1 cellular context compared by ENCODE assay signal in the genomic region with DNA sequence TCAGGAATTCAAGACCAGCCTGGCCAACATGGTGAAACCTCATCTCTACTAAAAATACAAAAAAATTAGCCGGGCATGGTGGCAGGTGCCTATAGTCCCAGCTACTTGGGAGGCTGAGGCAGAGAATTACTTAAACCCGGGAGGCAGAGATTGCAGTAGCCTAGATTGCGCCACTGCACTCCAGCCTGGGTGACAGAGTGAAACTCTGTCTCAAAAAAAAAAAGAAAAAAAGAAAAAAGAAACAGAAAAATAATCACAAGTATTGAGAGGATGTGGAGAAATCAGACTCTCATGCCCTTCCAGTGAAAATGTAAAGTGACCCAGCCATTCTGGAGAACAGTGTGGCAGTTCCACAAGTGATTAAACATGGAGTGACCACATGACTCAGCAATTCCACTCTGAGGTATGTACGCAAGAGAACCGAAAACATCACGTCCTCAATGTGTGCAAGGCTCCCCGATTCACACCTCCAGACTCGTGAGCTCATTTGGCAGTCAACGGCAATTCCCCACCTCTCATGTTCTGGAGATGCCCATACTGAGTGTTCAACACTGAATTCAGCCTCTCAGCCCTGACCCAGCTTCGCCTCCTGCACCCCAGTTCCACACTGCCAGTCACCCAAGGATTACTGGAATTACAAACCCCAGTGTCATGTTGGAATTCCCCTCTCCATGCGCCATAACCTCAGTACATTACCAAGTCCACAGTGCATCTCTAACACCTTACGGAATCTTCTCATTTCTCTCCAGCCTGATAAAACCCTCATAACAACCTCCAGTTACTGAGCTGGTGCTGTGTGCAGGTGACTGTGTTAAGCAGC.
TF ChIP-seq lines count a peak whose summit lies in the region.

No MANE protein-coding gene starts in this region.

TF ChIP-seq in GM12878, 131 proteins besides CTCF, POLR2A, EP300 and RAD21 (continued from another document and continues in another):
- TF ChIP-seq YY1 (IDR thresholded peaks at IDR 0.05; ENCODE audit: low read depth, low read length): peak; percentile 32; the same call in 1 of the 2 replicates
- TF ChIP-seq CEBPB (IDR thresholded peaks at IDR 0.05; ENCODE audit: borderline replicate concordance in 1 of 2, low read depth in 2 of 2, low read length in 2 of 2): no peak
- TF ChIP-seq RCOR1 (conservative IDR thresholded peaks at IDR 0.05; ENCODE audit: low read depth, low read length): no peak
- TF ChIP-seq GABPA (IDR thresholded peaks at IDR 0.05; ENCODE audit: low read depth): no peak
- TF ChIP-seq SMARCA5 (IDR thresholded peaks at IDR 0.05): no peak
- TF ChIP-seq MYC (IDR thresholded peaks at IDR 0.05; ENCODE audit: insufficient read depth, insufficient read length, insufficient replicate concordance, low read length, severe bottlenecking): no peak
- TF ChIP-seq BHLHE40 (IDR thresholded peaks at IDR 0.05; ENCODE audit: borderline replicate concordance in 1 of 2, low read depth in 2 of 2, low read length in 1 of 2): peak; percentile 71 to 88
- TF ChIP-seq, protein P1, sequence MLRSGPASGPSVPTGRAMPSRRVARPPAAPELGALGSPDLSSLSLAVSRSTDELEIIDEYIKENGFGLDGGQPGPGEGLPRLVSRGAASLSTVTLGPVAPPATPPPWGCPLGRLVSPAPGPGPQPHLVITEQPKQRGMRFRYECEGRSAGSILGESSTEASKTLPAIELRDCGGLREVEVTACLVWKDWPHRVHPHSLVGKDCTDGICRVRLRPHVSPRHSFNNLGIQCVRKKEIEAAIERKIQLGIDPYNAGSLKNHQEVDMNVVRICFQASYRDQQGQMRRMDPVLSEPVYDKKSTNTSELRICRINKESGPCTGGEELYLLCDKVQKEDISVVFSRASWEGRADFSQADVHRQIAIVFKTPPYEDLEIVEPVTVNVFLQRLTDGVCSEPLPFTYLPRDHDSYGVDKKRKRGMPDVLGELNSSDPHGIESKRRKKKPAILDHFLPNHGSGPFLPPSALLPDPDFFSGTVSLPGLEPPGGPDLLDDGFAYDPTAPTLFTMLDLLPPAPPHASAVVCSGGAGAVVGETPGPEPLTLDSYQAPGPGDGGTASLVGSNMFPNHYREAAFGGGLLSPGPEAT (IDR thresholded peaks at IDR 0.05; ENCODE audit: low read depth): peak; percentile 53; the same call in 1 of the 2 replicates
- no peak for TF ChIP-seq BRCA1 (IDR thresholded peaks at IDR 0.05; ENCODE audit: low read depth, low read length)
- TF ChIP-seq DPF2 (IDR thresholded peaks at IDR 0.05): peak; percentile 50; the same call in 1 of the 2 replicates
- TF ChIP-seq IKZF2 (IDR thresholded peaks at IDR 0.05): peak; percentile 79 to 82
- TF ChIP-seq, protein P2, sequence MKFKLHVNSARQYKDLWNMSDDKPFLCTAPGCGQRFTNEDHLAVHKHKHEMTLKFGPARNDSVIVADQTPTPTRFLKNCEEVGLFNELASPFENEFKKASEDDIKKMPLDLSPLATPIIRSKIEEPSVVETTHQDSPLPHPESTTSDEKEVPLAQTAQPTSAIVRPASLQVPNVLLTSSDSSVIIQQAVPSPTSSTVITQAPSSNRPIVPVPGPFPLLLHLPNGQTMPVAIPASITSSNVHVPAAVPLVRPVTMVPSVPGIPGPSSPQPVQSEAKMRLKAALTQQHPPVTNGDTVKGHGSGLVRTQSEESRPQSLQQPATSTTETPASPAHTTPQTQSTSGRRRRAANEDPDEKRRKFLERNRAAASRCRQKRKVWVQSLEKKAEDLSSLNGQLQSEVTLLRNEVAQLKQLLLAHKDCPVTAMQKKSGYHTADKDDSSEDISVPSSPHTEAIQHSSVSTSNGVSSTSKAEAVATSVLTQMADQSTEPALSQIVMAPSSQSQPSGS (IDR thresholded peaks at IDR 0.05; ENCODE audit: low read length): peak; percentile 66
- no peak for TF ChIP-seq SREBF1 (IDR thresholded peaks at IDR 0.05; ENCODE audit: low read length)
- 0 out of 2 replicates have a peak, but pooled peaks have one; percentile 9 for TF ChIP-seq TCF3 (IDR thresholded peaks at IDR 0.05; ENCODE audit: borderline replicate concordance, insufficient read depth, low read depth, low read length)
- TF ChIP-seq MTA2 (IDR thresholded peaks at IDR 0.05; ENCODE audit: low read depth): peak; percentile 80; the same call in 1 of the 2 replicates
- no peak for TF ChIP-seq CBX5 (IDR thresholded peaks at IDR 0.05; ENCODE audit: low read depth)
- TF ChIP-seq WRNIP1 (IDR thresholded peaks at IDR 0.05; ENCODE audit: borderline replicate concordance, low read depth, low read length): no peak
- peak; percentile 46; the same call in 1 of the 2 replicates for TF ChIP-seq RAD51 (IDR thresholded peaks at IDR 0.05)
- no peak for TF ChIP-seq SRF (IDR thresholded peaks at IDR 0.05; ENCODE audit: low read depth in 2 of 2, low read length in 2 of 2)
- no peak for TF ChIP-seq KAT2A (conservative IDR thresholded peaks at IDR 0.05; ENCODE audit: control insufficient read depth, low read depth, low read length)
- peak; percentile 83 for TF ChIP-seq ATF7 (IDR thresholded peaks at IDR 0.05; ENCODE audit: low read depth)
- peak in 1 of 2 experiments; percentile 41; a peak in 1 of 3 replicates for TF ChIP-seq EGR1 (IDR thresholded peaks at IDR 0.05; ENCODE audit: borderline replicate concordance in 1 of 2, low read depth in 2 of 2, low read length in 2 of 2)
- peak; percentile 97 for TF ChIP-seq BACH1 (IDR thresholded peaks at IDR 0.05; ENCODE audit: borderline replicate concordance)
- no peak for TF ChIP-seq ZNF217 (IDR thresholded peaks at IDR 0.05)
- TF ChIP-seq KLF5 (IDR thresholded peaks at IDR 0.05; ENCODE audit: partially characterized antibody): no peak
- peak; percentile 88 for TF ChIP-seq CREM (IDR thresholded peaks at IDR 0.05; ENCODE audit: low read depth)
- TF ChIP-seq HCFC1 (IDR thresholded peaks at IDR 0.05; ENCODE audit: low read length): no peak
- peak; percentile 92 for TF ChIP-seq IKZF1 (conservative IDR thresholded peaks at IDR 0.05)
- no peak for TF ChIP-seq SP1 (IDR thresholded peaks at IDR 0.05; ENCODE audit: low read depth, low read length)
- TF ChIP-seq RB1 (IDR thresholded peaks at IDR 0.05; ENCODE audit: borderline replicate concordance): no peak
- no peak for TF ChIP-seq RELA (IDR thresholded peaks at IDR 0.05; ENCODE audit: borderline replicate concordance, partially characterized antibody)
- peak; percentile 78 for TF ChIP-seq RUNX3 (IDR thresholded peaks at IDR 0.05; ENCODE audit: low read length)
- TF ChIP-seq, protein P3, sequence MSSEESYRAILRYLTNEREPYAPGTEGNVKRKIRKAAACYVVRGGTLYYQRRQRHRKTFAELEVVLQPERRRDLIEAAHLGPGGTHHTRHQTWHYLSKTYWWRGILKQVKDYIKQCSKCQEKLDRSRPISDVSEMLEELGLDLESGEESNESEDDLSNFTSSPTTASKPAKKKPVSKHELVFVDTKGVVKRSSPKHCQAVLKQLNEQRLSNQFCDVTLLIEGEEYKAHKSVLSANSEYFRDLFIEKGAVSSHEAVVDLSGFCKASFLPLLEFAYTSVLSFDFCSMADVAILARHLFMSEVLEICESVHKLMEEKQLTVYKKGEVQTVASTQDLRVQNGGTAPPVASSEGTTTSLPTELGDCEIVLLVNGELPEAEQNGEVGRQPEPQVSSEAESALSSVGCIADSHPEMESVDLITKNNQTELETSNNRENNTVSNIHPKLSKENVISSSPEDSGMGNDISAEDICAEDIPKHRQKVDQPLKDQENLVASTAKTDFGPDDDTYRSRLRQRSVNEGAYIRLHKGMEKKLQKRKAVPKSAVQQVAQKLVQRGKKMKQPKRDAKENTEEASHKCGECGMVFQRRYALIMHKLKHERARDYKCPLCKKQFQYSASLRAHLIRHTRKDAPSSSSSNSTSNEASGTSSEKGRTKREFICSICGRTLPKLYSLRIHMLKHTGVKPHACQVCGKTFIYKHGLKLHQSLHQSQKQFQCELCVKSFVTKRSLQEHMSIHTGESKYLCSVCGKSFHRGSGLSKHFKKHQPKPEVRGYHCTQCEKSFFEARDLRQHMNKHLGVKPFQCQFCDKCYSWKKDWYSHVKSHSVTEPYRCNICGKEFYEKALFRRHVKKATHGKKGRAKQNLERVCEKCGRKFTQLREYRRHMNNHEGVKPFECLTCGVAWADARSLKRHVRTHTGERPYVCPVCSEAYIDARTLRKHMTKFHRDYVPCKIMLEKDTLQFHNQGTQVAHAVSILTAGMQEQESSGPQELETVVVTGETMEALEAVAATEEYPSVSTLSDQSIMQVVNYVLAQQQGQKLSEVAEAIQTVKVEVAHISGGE (CRISPR knock-in tag; IDR thresholded peaks at IDR 0.05): no peak
- no peak for TF ChIP-seq ASH2L (IDR thresholded peaks at IDR 0.05; ENCODE audit: borderline replicate concordance, low read depth)
- TF ChIP-seq, protein P4, sequence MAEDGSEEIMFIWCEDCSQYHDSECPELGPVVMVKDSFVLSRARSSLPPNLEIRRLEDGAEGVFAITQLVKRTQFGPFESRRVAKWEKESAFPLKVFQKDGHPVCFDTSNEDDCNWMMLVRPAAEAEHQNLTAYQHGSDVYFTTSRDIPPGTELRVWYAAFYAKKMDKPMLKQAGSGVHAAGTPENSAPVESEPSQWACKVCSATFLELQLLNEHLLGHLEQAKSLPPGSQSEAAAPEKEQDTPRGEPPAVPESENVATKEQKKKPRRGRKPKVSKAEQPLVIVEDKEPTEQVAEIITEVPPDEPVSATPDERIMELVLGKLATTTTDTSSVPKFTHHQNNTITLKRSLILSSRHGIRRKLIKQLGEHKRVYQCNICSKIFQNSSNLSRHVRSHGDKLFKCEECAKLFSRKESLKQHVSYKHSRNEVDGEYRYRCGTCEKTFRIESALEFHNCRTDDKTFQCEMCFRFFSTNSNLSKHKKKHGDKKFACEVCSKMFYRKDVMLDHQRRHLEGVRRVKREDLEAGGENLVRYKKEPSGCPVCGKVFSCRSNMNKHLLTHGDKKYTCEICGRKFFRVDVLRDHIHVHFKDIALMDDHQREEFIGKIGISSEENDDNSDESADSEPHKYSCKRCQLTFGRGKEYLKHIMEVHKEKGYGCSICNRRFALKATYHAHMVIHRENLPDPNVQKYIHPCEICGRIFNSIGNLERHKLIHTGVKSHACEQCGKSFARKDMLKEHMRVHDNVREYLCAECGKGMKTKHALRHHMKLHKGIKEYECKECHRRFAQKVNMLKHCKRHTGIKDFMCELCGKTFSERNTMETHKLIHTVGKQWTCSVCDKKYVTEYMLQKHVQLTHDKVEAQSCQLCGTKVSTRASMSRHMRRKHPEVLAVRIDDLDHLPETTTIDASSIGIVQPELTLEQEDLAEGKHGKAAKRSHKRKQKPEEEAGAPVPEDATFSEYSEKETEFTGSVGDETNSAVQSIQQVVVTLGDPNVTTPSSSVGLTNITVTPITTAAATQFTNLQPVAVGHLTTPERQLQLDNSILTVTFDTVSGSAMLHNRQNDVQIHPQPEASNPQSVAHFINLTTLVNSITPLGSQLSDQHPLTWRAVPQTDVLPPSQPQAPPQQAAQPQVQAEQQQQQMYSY (CRISPR knock-in tag; IDR thresholded peaks at IDR 0.05): no peak
- peak; percentile 23 for TF ChIP-seq MEF2B (IDR thresholded peaks at IDR 0.05; ENCODE audit: partially characterized antibody, poor library complexity, severe bottlenecking)
- no peak; the same call in 1 of the 2 replicates for TF ChIP-seq PAX5 (IDR thresholded peaks at IDR 0.05; ENCODE audit: borderline replicate concordance, low read depth, low read length)
- TF ChIP-seq, protein P5, sequence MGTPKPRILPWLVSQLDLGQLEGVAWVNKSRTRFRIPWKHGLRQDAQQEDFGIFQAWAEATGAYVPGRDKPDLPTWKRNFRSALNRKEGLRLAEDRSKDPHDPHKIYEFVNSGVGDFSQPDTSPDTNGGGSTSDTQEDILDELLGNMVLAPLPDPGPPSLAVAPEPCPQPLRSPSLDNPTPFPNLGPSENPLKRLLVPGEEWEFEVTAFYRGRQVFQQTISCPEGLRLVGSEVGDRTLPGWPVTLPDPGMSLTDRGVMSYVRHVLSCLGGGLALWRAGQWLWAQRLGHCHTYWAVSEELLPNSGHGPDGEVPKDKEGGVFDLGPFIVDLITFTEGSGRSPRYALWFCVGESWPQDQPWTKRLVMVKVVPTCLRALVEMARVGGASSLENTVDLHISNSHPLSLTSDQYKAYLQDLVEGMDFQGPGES (IDR thresholded peaks at IDR 0.05): no peak
- 0 out of 2 replicates have a peak, but pooled peaks have one; percentile 24 for TF ChIP-seq NBN (IDR thresholded peaks at IDR 0.05)
- TF ChIP-seq TBL1XR1 (IDR thresholded peaks at IDR 0.05; ENCODE audit: low read depth, low read length): no peak
- peak; percentile 2 for TF ChIP-seq SIX5 (IDR thresholded peaks at IDR 0.05; ENCODE audit: low read depth, low read length, severe bottlenecking)
- TF ChIP-seq TAF1 (IDR thresholded peaks at IDR 0.05; ENCODE audit: borderline replicate concordance, low read depth, low read length): no peak
- TF ChIP-seq GATAD2B (conservative IDR thresholded peaks at IDR 0.05; ENCODE audit: low read depth): 0 out of 2 replicates have a peak, but pooled peaks have one; percentile 28
- no peak for TF ChIP-seq JUND (IDR thresholded peaks at IDR 0.05; ENCODE audit: low read depth, low read length)
- peak; percentile 86 for TF ChIP-seq CREB1 (IDR thresholded peaks at IDR 0.05; ENCODE audit: low read depth)
- peak; percentile 81 for TF ChIP-seq EED (IDR thresholded peaks at IDR 0.05; ENCODE audit: low read depth)
- TF ChIP-seq NFIC (IDR thresholded peaks at IDR 0.05; ENCODE audit: low read depth, low read length): peak; percentile 46; the same call in 1 of the 2 replicates
- peak; percentile 65; the same call in 1 of the 2 replicates for TF ChIP-seq BCL11A (IDR thresholded peaks at IDR 0.05; ENCODE audit: low read depth, low read length)
- TF ChIP-seq, protein P6, sequence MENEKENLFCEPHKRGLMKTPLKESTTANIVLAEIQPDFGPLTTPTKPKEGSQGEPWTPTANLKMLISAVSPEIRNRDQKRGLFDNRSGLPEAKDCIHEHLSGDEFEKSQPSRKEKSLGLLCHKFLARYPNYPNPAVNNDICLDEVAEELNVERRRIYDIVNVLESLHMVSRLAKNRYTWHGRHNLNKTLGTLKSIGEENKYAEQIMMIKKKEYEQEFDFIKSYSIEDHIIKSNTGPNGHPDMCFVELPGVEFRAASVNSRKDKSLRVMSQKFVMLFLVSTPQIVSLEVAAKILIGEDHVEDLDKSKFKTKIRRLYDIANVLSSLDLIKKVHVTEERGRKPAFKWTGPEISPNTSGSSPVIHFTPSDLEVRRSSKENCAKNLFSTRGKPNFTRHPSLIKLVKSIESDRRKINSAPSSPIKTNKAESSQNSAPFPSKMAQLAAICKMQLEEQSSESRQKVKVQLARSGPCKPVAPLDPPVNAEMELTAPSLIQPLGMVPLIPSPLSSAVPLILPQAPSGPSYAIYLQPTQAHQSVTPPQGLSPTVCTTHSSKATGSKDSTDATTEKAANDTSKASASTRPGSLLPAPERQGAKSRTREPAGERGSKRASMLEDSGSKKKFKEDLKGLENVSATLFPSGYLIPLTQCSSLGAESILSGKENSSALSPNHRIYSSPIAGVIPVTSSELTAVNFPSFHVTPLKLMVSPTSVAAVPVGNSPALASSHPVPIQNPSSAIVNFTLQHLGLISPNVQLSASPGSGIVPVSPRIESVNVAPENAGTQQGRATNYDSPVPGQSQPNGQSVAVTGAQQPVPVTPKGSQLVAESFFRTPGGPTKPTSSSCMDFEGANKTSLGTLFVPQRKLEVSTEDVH (IDR thresholded peaks at IDR 0.05; ENCODE audit: low read depth, partially characterized antibody): no peak
